In the genomic region with DNA sequence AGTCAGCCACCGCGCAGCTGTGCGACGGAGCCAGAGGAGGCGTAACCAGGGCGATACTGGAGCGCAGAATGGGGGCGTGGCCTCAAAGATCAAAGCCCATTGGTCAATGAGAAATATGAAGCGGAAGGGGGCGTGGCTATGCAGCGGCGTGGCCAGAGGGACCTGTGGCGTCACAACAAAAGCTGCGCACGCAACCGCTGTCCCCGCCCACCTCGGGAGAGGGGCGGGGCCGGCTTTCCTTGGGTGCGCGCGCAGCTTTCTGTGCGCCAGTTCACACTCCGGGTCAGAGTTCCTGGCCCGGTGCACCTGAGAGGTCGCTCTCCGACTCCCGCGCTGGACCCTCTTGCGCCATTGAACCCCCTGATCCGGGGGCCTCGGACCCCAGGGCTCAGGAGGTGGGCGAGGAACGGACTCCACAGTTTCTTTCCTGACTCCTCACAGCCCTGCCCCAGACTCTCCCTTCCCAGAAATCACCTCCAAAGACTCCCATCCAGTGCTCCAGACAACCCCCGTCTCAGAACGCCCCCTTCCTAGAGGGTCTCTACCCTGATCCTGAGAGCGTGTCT, we compare ENCODE assay signal across 8 cellular contexts. TPM values are rescaled to one million over a fixed set of nuclear protein-coding genes. Genes with fewer than 3 reads are reported as not detected.
DNase-seq lines count a peak whose midpoint lies in the region; ATAC-seq and TF ChIP-seq lines count a peak whose summit lies in the region.

A gene (plus strand): TSS at position 269 of the 566 bp plus-strand sequence.

- intact Hi-C loops in T-helper 2 cell treated with Interferon-gamma antibody and Interleukin-4, amounts not matched to agents 100 ng/mL and 5 ng/mL, for 36 hours (cut with micrococcal nuclease) = loop anchor here (1.0 to 10.0 kb wide), 11 partner anchors 26 to 824 kb away; a partner anchor contains a TSS
- intact Hi-C loops in left ventricle myocardium superior (cut with micrococcal nuclease) = no loop called here
- intact Hi-C loops in psoas muscle (cut with DNase I) = loop anchor here in 1 of 2 donors (5.0 kb wide), 1 partner anchor 84 kb away; a partner anchor contains a TSS

- peak; percentile 98 for TF ChIP-seq POLR2A in GM18505 (IDR thresholded peaks at IDR 0.05; ENCODE audit: borderline replicate concordance, extremely low read depth, insufficient read depth, insufficient read length)

- TF ChIP-seq CTCF in psoas muscle (IDR thresholded peaks at IDR 0.05) = no peak

- H3K4me1 ChIP-seq in psoas muscle = peaks cover 19% of the 10 kb centered on the region
- no peaks in the 10 kb centered on the region for H3K4me1 ChIP-seq in urinary bladder (ENCODE audit: insufficient read depth)

- H3K27ac ChIP-seq in angular gyrus (ENCODE audit: low read depth, low read length) (peak within 1 kb of the TSS; percentile 81), psoas muscle (peak within 1 kb of the TSS; percentile 86), urinary bladder (ENCODE audit: low read depth) (peak within 1 kb of the TSS; percentile 85)

- peak; percentile 64 for DNase-seq in NCI-H187 treated with DMSO at 0.1 percent for 48 hours (lab: John Stamatoyannopoulos, UW)
- DNase-seq in left ventricle myocardium superior = peak; percentile 100
- peak; percentile 100 for DNase-seq in psoas muscle

- H3K27me3 ChIP-seq in psoas muscle (ENCODE audit: insufficient read depth in 3 of 3, low read length in 2 of 3) = no peaks in the 10 kb centered on the region

- peak within 1 kb of the TSS; percentile 97 for H3K4me3 ChIP-seq in psoas muscle
- peak within 1 kb of the TSS; percentile 91 for H3K4me3 ChIP-seq in urinary bladder (ENCODE audit: low read depth, low read length)

- H3K36me3 ChIP-seq in psoas muscle (ENCODE audit: insufficient read depth in 1 of 2, low read depth in 1 of 2) (peaks cover 7 to 34% of the 10 kb centered on the region in 2 donors), urinary bladder (ENCODE audit: insufficient read depth) (no peaks in the 10 kb centered on the region)

- H3K9me3 ChIP-seq in psoas muscle = no peaks in the 10 kb centered on the region

- 0 to 1% (median 0%) methylated on average over 33 to 38 of the region's 38 CpGs for WGBS in psoas muscle, 3 donors
- under 1% methylated on average over 38 of the region's 38 CpGs for WGBS in urinary bladder

- ATAC-seq in GM18505 (IDR thresholded peaks at IDR 0.05; ENCODE audit: unreplicated experiment) (peak; percentile 92), HG02970 (IDR thresholded peaks at IDR 0.05; ENCODE audit: low FRiP score, unreplicated experiment) (peak; percentile 94), left ventricle myocardium superior (peak; percentile 97), psoas muscle (peak; percentile 97 to 99 (median 98))

RNA-seq across cellular contexts. Expression of the gene that starts here (rescaled TPM):
- 11.8 and 12.0 TPM in 2 replicates for total RNA-seq in T-helper 2 cell treated with Interferon-gamma antibody and Interleukin-4, amounts not matched to agents 100 ng/mL and 5 ng/mL, for 36 hours
- 16.2 TPM for total RNA-seq in left ventricle myocardium superior
- 10 to 100 TPM in 3 of 4 donors, 1 to 10 TPM in 1; 10.0 to 24.7 (median 13.0) TPM for total RNA-seq in psoas muscle
- 10 to 100 TPM; 20.1 to 23.0 (median 22.6) TPM for polyA plus RNA-seq in psoas muscle
- 17.4 TPM for total RNA-seq in urinary bladder
- polyA plus RNA-seq in urinary bladder = 34.5 TPM

Comparison
In these comparisons a context has a peak if more than half of its experiments do, and no peak if none do; other contexts are left out.
1. Peak in every context shown above with its lines: DNase-seq, ATAC-seq, H3K4me3 ChIP-seq and H3K27ac ChIP-seq.